Comparison of ENCODE assay signal across 2 cellular contexts in the genomic region with DNA sequence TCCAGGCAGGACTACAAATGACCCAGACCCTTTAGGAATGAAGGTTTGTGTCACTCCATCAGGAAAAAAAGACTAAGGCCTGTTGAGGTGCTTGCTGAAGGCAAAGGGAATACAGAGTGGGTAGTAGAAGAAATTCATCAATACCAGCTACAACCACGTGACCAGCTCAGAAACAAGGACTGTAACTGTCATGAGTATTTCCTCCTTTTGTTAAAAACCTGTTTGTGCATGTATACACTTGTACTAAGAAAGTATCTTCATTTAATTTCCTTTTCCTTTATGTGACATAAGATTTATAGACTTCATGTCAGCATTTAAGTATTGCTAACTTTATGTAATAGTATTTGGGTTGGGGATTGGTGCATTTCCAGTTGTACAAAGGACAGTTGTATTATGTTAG.
TF ChIP-seq lines count a peak whose summit lies in the region.

No MANE protein-coding gene starts in this region.

TF ChIP-seq in GM12878, 131 proteins besides CTCF, POLR2A, EP300 and RAD21:
- TF ChIP-seq RAD51 (IDR thresholded peaks at IDR 0.05), result peak; percentile 33; the same call in 1 of the 2 replicates
TF ChIP-seq in GM12878: peak in this region for 1; not testable (repeated sequence) for 130.

TF ChIP-seq in K562, 482 proteins besides CTCF, POLR2A, EP300 and RAD21:
- TF ChIP-seq RAD51 (IDR thresholded peaks at IDR 0.05; ENCODE audit: borderline replicate concordance, low read depth) (peak; percentile 20; the same call in 1 of the 2 replicates), TFE3 (CRISPR knock-in tag; IDR thresholded peaks at IDR 0.05) (peak; percentile 27; the same call in 1 of the 2 replicates)
TF ChIP-seq in K562: peak in this region for 2; not testable (repeated sequence) for 480.
